Comparison of ENCODE assay signal across 8 cellular contexts in genomic region chr9:100714372-100715099, GRCh38.
DNase-seq lines count a peak whose midpoint lies in the region; ATAC-seq and TF ChIP-seq lines count a peak whose summit lies in the region.

No MANE protein-coding gene starts in this region.

- ATAC-seq in Right ventricle myocardium inferior (peak; percentile 64), HG02678 (IDR thresholded peaks at IDR 0.05; ENCODE audit: unreplicated experiment) (peak; percentile 76), esophagus mucosa (peak; percentile 72)

- H3K4me1 ChIP-seq in vagina, result no peaks in the 10 kb centered on the region

- DNase-seq in Right ventricle myocardium inferior (ENCODE audit: missing footprints) (no peak), cardiac septum (ENCODE audit: low spot score) (no peak), NCI-H2029 (lab: John Stamatoyannopoulos, UW) (peak; percentile 67), WERI-Rb-1 (peak; percentile 87), nephron progenitor cell (peak; percentile 86), vagina (ENCODE audit: extremely low spot score in 2 of 2) (no peak)

- no peak overlapping the region for H3K27ac ChIP-seq in WERI-Rb-1
- H3K27ac ChIP-seq in vagina, result no peak overlapping the region

- no peaks in the 10 kb centered on the region for H3K4me1 Mint-ChIP-seq in nephron progenitor cell

- peaks cover 35% of the 10 kb centered on the region for H3K9me3 Mint-ChIP-seq in nephron progenitor cell

- H3K4me3 ChIP-seq in WERI-Rb-1 (ENCODE audit: low read depth, low read length) (no peak overlapping the region), vagina (no peak overlapping the region)

- no peak overlapping the region for H3K4me3 Mint-ChIP-seq in nephron progenitor cell

- H3K27me3 ChIP-seq in WERI-Rb-1 (ENCODE audit: insufficient read depth, low read depth, severe bottlenecking) (no peaks in the 10 kb centered on the region), vagina (no peaks in the 10 kb centered on the region)

- TF ChIP-seq CTCF in WERI-Rb-1 (IDR thresholded peaks at IDR 0.05; ENCODE audit: low read depth, low read length), result peak; percentile 82
- TF ChIP-seq CTCF in nephron progenitor cell (IDR thresholded peaks at IDR 0.05), result peak; percentile 97
- peak in 2 of 3 experiments; percentile 27 to 55 for TF ChIP-seq CTCF in vagina (IDR thresholded peaks at IDR 0.05)

- H3K36me3 Mint-ChIP-seq in nephron progenitor cell (ENCODE audit: low read depth), result peaks cover 10% of the 10 kb centered on the region

- H3K36me3 ChIP-seq in WERI-Rb-1 (no peaks in the 10 kb centered on the region), vagina (no peaks in the 10 kb centered on the region)

- intact Hi-C loops in Right ventricle myocardium inferior (cut with DNase I) (loop anchor here (5.0 to 10.0 kb wide), 2 partner anchors 520 to 598 kb away; no protein-coding TSS in a partner anchor), cardiac septum (cut with DNase I) (loop anchor here (5.0 to 10.0 kb wide), 2 partner anchors 520 to 598 kb away; no protein-coding TSS in a partner anchor), vagina (cut with DNase I) (no loop called here)

- no peak overlapping the region for H3K27ac Mint-ChIP-seq in nephron progenitor cell

- H3K27me3 Mint-ChIP-seq in nephron progenitor cell (ENCODE audit: low read depth, poor library complexity), result peaks cover 3% of the 10 kb centered on the region

- H3K9me3 ChIP-seq in WERI-Rb-1 (ENCODE audit: severe bottlenecking) (peaks cover 9% of the 10 kb centered on the region), vagina (no peaks in the 10 kb centered on the region)

- no peak for TF ChIP-seq POLR2A in vagina (IDR thresholded peaks at IDR 0.05)

Comparison
In these comparisons a context has a peak if more than half of its experiments do, and no peak if none do; other contexts are left out.
1. DNase-seq: peak in NCI-H2029 (single experiment), WERI-Rb-1 (single experiment) and nephron progenitor cell (single experiment); none in Right ventricle myocardium inferior (single experiment), cardiac septum (single experiment) and vagina (0 of 2).
2. CTCF ChIP-seq: peak in every context shown above with its lines; median percentile 97 in nephron progenitor cell; 82 in WERI-Rb-1; 41 in vagina.
3. Peak in every context shown above with its lines, with median percentiles within 50 percentile points of each other: ATAC-seq.